23 cellular contexts compared by ENCODE assay signal in the genomic region with DNA sequence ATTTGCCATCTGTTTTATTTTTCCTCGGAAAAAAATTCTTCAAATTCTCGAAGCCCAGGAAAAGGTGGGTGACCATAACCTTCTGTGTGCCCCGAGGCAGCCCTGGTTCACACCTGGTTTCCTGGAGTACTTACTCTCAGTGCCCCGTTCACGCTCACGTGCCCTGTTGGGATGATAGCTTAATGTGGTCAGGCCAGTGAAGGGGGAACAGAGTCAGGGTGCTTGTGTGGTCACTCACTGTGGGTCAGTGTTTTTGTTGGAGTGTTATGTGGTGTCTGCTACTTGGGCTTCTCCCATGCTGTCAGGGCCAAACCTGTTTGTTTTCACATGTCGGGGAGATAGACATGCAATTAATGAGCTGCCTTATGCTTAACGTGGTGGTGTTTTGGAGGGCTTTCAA.
DNase-seq lines count a peak whose midpoint lies in the region; ATAC-seq and TF ChIP-seq lines count a peak whose summit lies in the region.
"Had no signal": no experiment of that assay in that cellular context is flagged by ENCODE, and none has a peak within 500 bp of the region (broad histone marks: within the 10 kb centered on the region; RNA-seq: fewer than 3 reads in every experiment).

No MANE protein-coding gene starts in this region.

- peak overlapping the region; percentile 25; the same call in 1 of the 2 replicates for H3K27ac Mint-ChIP-seq in GM23338
- H3K27ac Mint-ChIP-seq in activated T-helper 17 cell treated with anti-CD3 and anti-CD28 coated beads, Interleukin-2, amount 50 U/mL, for 72 hours: no peak overlapping the region
- H3K27ac Mint-ChIP-seq: activated T-helper 2 cell treated with anti-CD3 and anti-CD28 coated beads, Interferon-gamma antibody, Interleukin-2, Interleukin-4, amounts not matched to agents 10 μg/mL and 5 μg/mL and 100 μg/mL, durations not matched to agents 14 hours and 24 hours and 36 hours had no signal

- no peak overlapping the region for H3K4me3 ChIP-seq in GM23338
- no peak overlapping the region for H3K4me3 ChIP-seq in skeletal muscle satellite cell (ENCODE audit: low read length)
- H3K4me3 ChIP-seq: colonic mucosa, heart left ventricle, lung, upper lobe of right lung had no signal

- no peak overlapping the region for H3K9ac ChIP-seq in skeletal muscle satellite cell (ENCODE audit: low read depth, low read length)

- no peaks in the 10 kb centered on the region for H3K27me3 ChIP-seq in GM23338 (ENCODE audit: insufficient read depth)
- no peaks in the 10 kb centered on the region for H3K27me3 ChIP-seq in skeletal muscle satellite cell (ENCODE audit: control insufficient read depth, insufficient read depth, low read length)
- H3K27me3 ChIP-seq: brain microvascular endothelial cell, colonic mucosa, heart left ventricle, upper lobe of right lung had no signal

- H3K4me1 ChIP-seq in GM23338 (ENCODE audit: insufficient read depth) (peaks cover 97% of the 10 kb centered on the region), skeletal muscle satellite cell (ENCODE audit: control insufficient read depth, insufficient read depth, low read length) (peaks cover 50% of the 10 kb centered on the region)
- H3K4me1 ChIP-seq: colonic mucosa had no signal

- H3K9me3 ChIP-seq in skeletal muscle satellite cell (replicated peaks; ENCODE audit: low read length): no peaks in the 10 kb centered on the region
- H3K9me3 ChIP-seq: Caco-2, colonic mucosa, heart left ventricle, upper lobe of right lung had no signal

- no peaks in the 10 kb centered on the region for H3K36me3 Mint-ChIP-seq in GM23338 (ENCODE audit: low read depth)
- H3K36me3 Mint-ChIP-seq in activated T-helper 17 cell treated with anti-CD3 and anti-CD28 coated beads, Interleukin-2, amount 50 U/mL, for 72 hours (ENCODE audit: low read depth): no peaks in the 10 kb centered on the region
- H3K36me3 Mint-ChIP-seq: naive B cell had no signal

- H2AFZ ChIP-seq in GM23338: no peak overlapping the region

- DNase-seq in GM23338 (ENCODE audit: low spot score) (no peak), kidney tubule cell (ENCODE audit: low spot score) (peak; percentile 44), NCI-H2171 (lab: John Stamatoyannopoulos, UW) (no peak), NCI-H748 (lab: John Stamatoyannopoulos, UW; ENCODE audit: unreplicated experiment) (no peak)
- DNase-seq: activated CD4-positive, alpha-beta T cell treated with anti-CD3 and anti-CD28 coated beads for 4 hours; activated naive CD8-positive, alpha-beta T cell treated with anti-CD3 and anti-CD28 coated beads for 36 hours; AML-193; colonic mucosa; HFFc6; naive B cell; NCI-H1105 treated with DMSO at 0.1 percent for 48 hours; NCI-H524 treated with DMSO at 0.1 percent for 48 hours; stimulated activated naive CD4-positive, alpha-beta T cell treated with Interleukin-2 at 50 U/mL for 16 hours; upper lobe of right lung had no signal

- no peaks in the 10 kb centered on the region for H3K27me3 Mint-ChIP-seq in GM23338 (ENCODE audit: insufficient read depth, low read depth, poor library complexity)
- no peaks in the 10 kb centered on the region for H3K27me3 Mint-ChIP-seq in activated T-helper 17 cell treated with anti-CD3 and anti-CD28 coated beads, Interleukin-2, amount 50 U/mL, for 72 hours
- H3K27me3 Mint-ChIP-seq: activated naive CD8-positive, alpha-beta T cell treated with anti-CD3 and anti-CD28 coated beads for 36 hours; naive B cell had no signal

- TF ChIP-seq CTCF in GM23338 (conservative IDR thresholded peaks at IDR 0.05; ENCODE audit: low read depth in 2 of 2): no peak

- no peaks in the 10 kb centered on the region for H3F3A ChIP-seq in GM23338 (replicated peaks; ENCODE audit: low read depth)

- no peaks in the 10 kb centered on the region for H3K9me3 Mint-ChIP-seq in GM23338
- H3K9me3 Mint-ChIP-seq in activated T-helper 17 cell treated with anti-CD3 and anti-CD28 coated beads, Interleukin-2, amount 50 U/mL, for 72 hours: no peaks in the 10 kb centered on the region
- H3K9me3 Mint-ChIP-seq: activated naive CD8-positive, alpha-beta T cell treated with anti-CD3 and anti-CD28 coated beads for 36 hours; activated T-helper 2 cell treated with anti-CD3 and anti-CD28 coated beads, Interferon-gamma antibody, Interleukin-2, Interleukin-4, amounts not matched to agents 10 μg/mL and 5 μg/mL and 100 μg/mL, durations not matched to agents 14 hours and 24 hours and 36 hours; HFFc6; naive B cell had no signal

- no peak overlapping the region for H3K4me3 Mint-ChIP-seq in GM23338
- H3K4me3 Mint-ChIP-seq in activated T-helper 17 cell treated with anti-CD3 and anti-CD28 coated beads, Interleukin-2, amount 50 U/mL, for 72 hours: peak overlapping the region; percentile 1
- H3K4me3 Mint-ChIP-seq: activated naive CD8-positive, alpha-beta T cell treated with anti-CD3 and anti-CD28 coated beads for 36 hours; HFFc6 had no signal

- H3K36me3 ChIP-seq in GM23338 (ENCODE audit: insufficient read depth) (no peaks in the 10 kb centered on the region), skeletal muscle satellite cell (ENCODE audit: insufficient read depth, low read length) (no peaks in the 10 kb centered on the region)
- H3K36me3 ChIP-seq: brain microvascular endothelial cell, colonic mucosa, heart left ventricle, upper lobe of right lung had no signal

- H3K9me2 ChIP-seq in GM23338 (ENCODE audit: insufficient read depth): no peaks in the 10 kb centered on the region

- peaks cover 30% of the 10 kb centered on the region for H4K20me1 ChIP-seq in GM23338 (replicated peaks; ENCODE audit: insufficient read depth)

- peaks cover 90% of the 10 kb centered on the region for H3K4me1 Mint-ChIP-seq in GM23338
- H3K4me1 Mint-ChIP-seq in activated T-helper 17 cell treated with anti-CD3 and anti-CD28 coated beads, Interleukin-2, amount 50 U/mL, for 72 hours: peaks cover 66% of the 10 kb centered on the region

- H3K4me2 ChIP-seq in GM23338: 0 out of 2 replicates have a peak overlapping the region, but pooled peaks have one; percentile 46
- H3K4me2 ChIP-seq in skeletal muscle satellite cell (ENCODE audit: low read length): peak overlapping the region; percentile 13

- H3K27ac ChIP-seq in GM23338 (ENCODE audit: low read depth): no peak overlapping the region
- H3K27ac ChIP-seq: brain microvascular endothelial cell, colonic mucosa, heart left ventricle, RWPE1, upper lobe of right lung had no signal

- peaks cover 100% of the 10 kb centered on the region for H3K79me2 ChIP-seq in GM23338 (replicated peaks; ENCODE audit: insufficient read depth)

- ATAC-seq in GM23338 (no peak), GM21423 (IDR thresholded peaks at IDR 0.05; ENCODE audit: unreplicated experiment) (no peak)
- ATAC-seq in activated T-helper 17 cell treated with anti-CD3 and anti-CD28 coated beads, Interleukin-2, amount 50 U/mL, for 72 hours (replicated peaks): no peak
- ATAC-seq: upper lobe of right lung had no signal

TF ChIP-seq in GM23338, 12 proteins besides CTCF, POLR2A, EP300 and RAD21:
- TF ChIP-seq POLR2AphosphoS5 (IDR thresholded peaks at IDR 0.05; ENCODE audit: low read depth) (no peak), CREB1 (CRISPR knock-in tag; IDR thresholded peaks at IDR 0.05; ENCODE audit: low read depth) (no peak)
